In genomic region chr20:896626-897025, GRCh38 we compare ENCODE assay signal across 26 cellular contexts. TPM values are rescaled to one million over a fixed set of nuclear protein-coding genes. Genes with fewer than 3 reads are reported as not detected.
"Had no signal": no experiment of that assay in that cellular context is flagged by ENCODE, and none has a peak within 500 bp of the region (broad histone marks: within the 10 kb centered on the region; RNA-seq: fewer than 3 reads in every experiment).

No MANE protein-coding gene starts in this region.

- H3K4me1 Mint-ChIP-seq: WTC11 had no signal

- DNase-seq: activated CD4-positive, alpha-beta T cell treated with anti-CD3 and anti-CD28 coated beads for 48 hours; activated CD4-positive, alpha-beta T cell treated with anti-CD3 and anti-CD28 coated beads, Interleukin-2, amount 50 U/mL, for 4 hours; activated CD4-positive, CD25-positive, alpha-beta regulatory T cell treated with anti-CD3 and anti-CD28 coated beads, Interleukin-2, amount 50 U/mL, for 72 hours; activated CD8-positive, alpha-beta T cell treated with anti-CD3 and anti-CD28 coated beads, Interleukin-2, amount 10 ng/mL, durations not matched to agents 7 days and 5 days; activated effector memory CD4-positive, alpha-beta T cell treated with anti-CD3 and anti-CD28 coated beads, Interleukin-2, amount 50 U/mL, for 16 hours; activated naive CD4-positive, alpha-beta T cell treated with Interleukin-2 at 50 U/mL for 16 hours; activated T-cell treated with anti-CD3 and anti-CD28 coated beads, Interleukin-2, amount 50 U/mL, for 24 hours; central memory CD4-positive, alpha-beta T cell; MG63; MV-4-11; NCI-H1092 treated with DMSO at 0.1 percent for 48 hours; NCI-H1417 treated with DMSO at 0.1 percent for 48 hours; NCI-H1694; NCI-H2029 treated with DMSO at 0.1 percent for 48 hours; NCI-H446; NCI-H524; Peyer's patch; Right ventricle myocardium superior; T-helper 17 cell; T-helper 9 cell had no signal

- H3K9me3 ChIP-seq: breast epithelium, MG63, Peyer's patch, SJSA1 had no signal

- H3K9me3 Mint-ChIP-seq: activated T-cell treated with anti-CD3 and anti-CD28 coated beads, Interleukin-2, amount 50 U/mL, for 24 hours had no signal

- ATAC-seq: activated CD8-positive, alpha-beta T cell treated with anti-CD3 and anti-CD28 coated beads, Interleukin-2, amount 10 ng/mL, durations not matched to agents 7 days and 5 days; SK-N-SH treated with all-trans-retinoic acid at 6 μM for 48 hours; T-helper 17 cell; WTC11 had no signal

- H3K27me3 ChIP-seq: breast epithelium, MG63, Peyer's patch, SJSA1 had no signal

- H3K27ac Mint-ChIP-seq: activated CD8-positive, alpha-beta T cell treated with anti-CD3 and anti-CD28 coated beads, Interleukin-2, amount 10 ng/mL, durations not matched to agents 7 days and 5 days; activated naive CD8-positive, alpha-beta T cell; activated T-cell treated with anti-CD3 and anti-CD28 coated beads, Interleukin-2, amount 50 U/mL, for 24 hours; T-helper 17 cell; WTC11 had no signal

- H3K4me3 ChIP-seq: breast epithelium, MG63, Peyer's patch, SJSA1 had no signal

- H3K36me3 Mint-ChIP-seq: activated naive CD8-positive, alpha-beta T cell had no signal

- H3K36me3 ChIP-seq: breast epithelium, MG63, Peyer's patch, SJSA1 had no signal

- H3K4me3 Mint-ChIP-seq: activated CD8-positive, alpha-beta T cell treated with anti-CD3 and anti-CD28 coated beads, Interleukin-2, amount 10 ng/mL, durations not matched to agents 7 days and 5 days; activated naive CD8-positive, alpha-beta T cell; activated T-cell treated with anti-CD3 and anti-CD28 coated beads, Interleukin-2, amount 50 U/mL, for 24 hours; T-helper 17 cell; WTC11 had no signal

- H3K4me1 ChIP-seq: breast epithelium, Peyer's patch, SJSA1 had no signal

- H3K27ac ChIP-seq: breast epithelium, Peyer's patch, RWPE1, SJSA1 had no signal

RNA-seq across cellular contexts. Expression of gene ANGPT4, which starts 19.5 kb away (rescaled TPM):
- total RNA-seq: activated CD8-positive, alpha-beta T cell treated with anti-CD3 and anti-CD28 coated beads, Interleukin-2, amount 10 ng/mL, durations not matched to agents 7 days and 5 days; Right ventricle myocardium superior; SJSA1; T-helper 17 cell had no signal
